15 cellular contexts compared by ENCODE assay signal in the genomic region with DNA sequence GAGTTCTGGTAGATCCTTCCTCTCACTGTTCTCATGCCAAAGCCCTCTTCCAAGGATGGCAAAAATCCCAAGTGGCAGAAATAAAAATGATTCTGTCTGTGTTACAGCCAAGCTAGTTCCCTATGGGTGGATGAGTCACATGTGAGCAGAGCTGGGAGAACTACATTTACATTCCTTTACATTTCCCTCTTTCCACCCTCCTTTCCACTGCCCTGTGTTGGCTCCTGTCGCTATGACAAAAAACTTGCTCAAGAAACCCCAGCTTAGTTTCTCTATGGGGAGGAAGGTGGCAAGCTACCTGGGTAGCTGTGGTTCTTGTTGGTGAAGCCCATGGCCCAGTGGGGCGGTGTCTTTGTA. TPM values are rescaled to one million over a fixed set of nuclear protein-coding genes. Genes with fewer than 3 reads are reported as not detected.
DNase-seq lines count a peak whose midpoint lies in the region; FAIRE-seq and TF ChIP-seq lines count a peak whose summit lies in the region.
"Had no signal": no experiment of that assay in that cellular context is flagged by ENCODE, and none has a peak within 500 bp of the region (broad histone marks: within the 10 kb centered on the region; RNA-seq: fewer than 3 reads in every experiment).

No MANE protein-coding gene starts in this region.

- H4K91ac ChIP-seq in neuronal stem cell (ENCODE audit: low read depth, low read length, poor library complexity): no peak overlapping the region

- no peaks in the 10 kb centered on the region for H3K36me3 ChIP-seq in esophagus squamous epithelium
- H3K36me3 ChIP-seq in neuronal stem cell (replicated peaks in 1 of 2; ENCODE audit: control insufficient read depth in 2 of 2, insufficient read depth in 2 of 2, low read length in 2 of 2): no peaks in the 10 kb centered on the region
- no peaks in the 10 kb centered on the region for H3K36me3 ChIP-seq in transverse colon

- peak overlapping the region; percentile 53 to 71 (median 59) for H3K27ac ChIP-seq in esophagus squamous epithelium
- H3K27ac ChIP-seq in neuronal stem cell (replicated peaks; ENCODE audit: low read length): no peak overlapping the region
- H3K27ac ChIP-seq in transverse colon: no peak overlapping the region

- H3K4me1 ChIP-seq in esophagus squamous epithelium: peaks cover 4 to 17% (median 5%) of the 10 kb centered on the region in 3 donors
- H3K4me1 ChIP-seq in neuronal stem cell (ENCODE audit: control insufficient read depth in 2 of 2, insufficient read depth in 1 of 2, low read depth in 1 of 2, low read length in 2 of 2): no peaks in the 10 kb centered on the region
- H3K4me1 ChIP-seq in transverse colon: peaks cover 0 to 5% (median 0%) of the 10 kb centered on the region in 4 donors

- no peak overlapping the region for H3K18ac ChIP-seq in neuronal stem cell (ENCODE audit: low read length)

- TF ChIP-seq POLR2A in esophagus squamous epithelium (IDR thresholded peaks at IDR 0.05) (no peak), transverse colon (IDR thresholded peaks at IDR 0.05) (no peak)

- no peak overlapping the region for H2BK120ac ChIP-seq in neuronal stem cell (ENCODE audit: low read depth, low read length)

- no peaks in the 10 kb centered on the region for H3K79me1 ChIP-seq in neuronal stem cell (ENCODE audit: low read depth, low read length)

- no peak overlapping the region for H3K9ac ChIP-seq in neuronal stem cell (ENCODE audit: low read depth, low read length, poor library complexity)

- intact Hi-C loops in esophagus squamous epithelium (cut with DNase I): no loop called here
- intact Hi-C loops in transverse colon (cut with DNase I; ENCODE audit: low total_unique reads): no loop called here

- H3K27me3 ChIP-seq in esophagus squamous epithelium (no peaks in the 10 kb centered on the region), neuronal stem cell (ENCODE audit: control insufficient read depth in 3 of 3, insufficient read depth in 3 of 3, low read depth in 1 of 3, low read length in 3 of 3) (peaks cover 0 to 20% (median 0%) of the 10 kb centered on the region in 3 experiments), transverse colon (no peaks in the 10 kb centered on the region)

- H4K8ac ChIP-seq in neuronal stem cell (ENCODE audit: low read depth, low read length): no peak overlapping the region

- H2BK5ac ChIP-seq in neuronal stem cell (ENCODE audit: low read length): no peak overlapping the region

- no peak overlapping the region for H3K23ac ChIP-seq in neuronal stem cell (ENCODE audit: low read depth, low read length, poor library complexity)

- DNase-seq in GM03348 (ENCODE audit: low spot score): peak; percentile 62
- peak; percentile 25 for DNase-seq in RKO (ENCODE audit: low spot score)
- no peak for DNase-seq in esophagus squamous epithelium (lab: John Stamatoyannopoulos, UW)
- no peak for DNase-seq in neuronal stem cell (ENCODE audit: low spot score)
- DNase-seq in transverse colon: no peak
- no peak for DNase-seq in GM19239 (ENCODE audit: insufficient read length, low spot score)
- no peak for DNase-seq in HuH-7.5 (ENCODE audit: low spot score)
- DNase-seq in SHP77 (lab: John Stamatoyannopoulos, UW): no peak
- DNase-seq: activated naive CD8-positive, alpha-beta T cell treated with anti-CD3 and anti-CD28 coated beads, Interleukin-2, amount 10 ng/mL, durations not matched to agents 7 days and 5 days; COR-L47; effector CD4-positive, alpha-beta T cell; naive thymus-derived CD8-positive, alpha-beta T cell; NCI-H1694 had no signal

- no peak overlapping the region for H2BK15ac ChIP-seq in neuronal stem cell (ENCODE audit: low read length)

- H2AK5ac ChIP-seq in neuronal stem cell (ENCODE audit: low read depth, low read length): no peak overlapping the region

- no peaks in the 10 kb centered on the region for H3K9me3 ChIP-seq in esophagus squamous epithelium
- no peaks in the 10 kb centered on the region for H3K9me3 ChIP-seq in neuronal stem cell (replicated peaks in 1 of 2; ENCODE audit: control insufficient read depth in 2 of 2, insufficient read depth in 1 of 2, low read depth in 1 of 2, low read length in 2 of 2)
- no peaks in the 10 kb centered on the region for H3K9me3 ChIP-seq in transverse colon

- H3K14ac ChIP-seq in neuronal stem cell (ENCODE audit: low read length): no peak overlapping the region

- H3K4me3 ChIP-seq in esophagus squamous epithelium: no peak overlapping the region
- no peak overlapping the region for H3K4me3 ChIP-seq in neuronal stem cell (ENCODE audit: low read length in 2 of 2)
- H3K4me3 ChIP-seq in transverse colon: no peak overlapping the region
- H3K4me3 ChIP-seq: skin epidermis had no signal

- no peak for FAIRE-seq in GM19239 (lab: Jason Lieb, UNC)
- FAIRE-seq: islet of Langerhans had no signal

- peak overlapping the region; percentile 68 for H2AFZ ChIP-seq in neuronal stem cell (ENCODE audit: low read length)

- no peak overlapping the region for H3K4ac ChIP-seq in neuronal stem cell (ENCODE audit: low read length)

- no peak for TF ChIP-seq CTCF in esophagus squamous epithelium (IDR thresholded peaks at IDR 0.05)
- TF ChIP-seq CTCF in transverse colon (IDR thresholded peaks at IDR 0.05): no peak

- in situ Hi-C loops in transverse colon (cut with MboI; ENCODE audit: low pct_ligation_motif_present in 1 of 4, low pct_unique_long_range_greater_than_20kb in 1 of 4, low sequenced_read_pairs in 3 of 4): no loop called here

- whole genome bisulfite sequencing in esophagus squamous epithelium, 2 donors: 16 to 38% methylated on average over 2 of the region's 2 CpGs
- WGBS in neuronal stem cell (ENCODE audit: extremely low coverage in 2 of 2, insufficient read length in 2 of 2, insufficient replicate concordance in 1 of 2), 2 donors: no CpG with 5 or more reads among the region's 2 CpGs
- WGBS in transverse colon (ENCODE audit: low coverage in 1 of 2), 2 donors: 76 to 80% methylated on average over 1 to 2 of the region's 2 CpGs

- H2BK12ac ChIP-seq in neuronal stem cell (ENCODE audit: low read length): no peak overlapping the region

- no peak for TF ChIP-seq EP300 in transverse colon (IDR thresholded peaks at IDR 0.05; ENCODE audit: low read depth)

- no peak overlapping the region for H3K4me2 ChIP-seq in neuronal stem cell (ENCODE audit: insufficient read depth, low read length, poor library complexity, severe bottlenecking)

RNA-seq across cellular contexts. Expression of gene DDB2, which starts 10.2 kb away (rescaled TPM):
- total RNA-seq in esophagus squamous epithelium (10 to 100 TPM; 25.7 to 65.8 (median 43.5) TPM), transverse colon (10 to 100 TPM in 3 of 4 donors, 1 to 10 TPM in 1; 8.6 to 45.4 (median 28.6) TPM)
- polyA plus RNA-seq in neuronal stem cell (2013, experiment 1 of 2): 96.5 TPM
- polyA plus RNA-seq in neuronal stem cell (2013, experiment 2 of 2): 91.1 TPM

RNA-seq across cellular contexts. Expression of gene PACSIN3, which starts 18.4 kb away (rescaled TPM):
- total RNA-seq in esophagus squamous epithelium (10 to 100 TPM; 55.9 to 95.7 (median 65.0) TPM), transverse colon (10 to 100 TPM in 2 of 4 donors, 1 to 10 TPM in 2; 1.2 to 13.9 (median 9.8) TPM)
- polyA plus RNA-seq in neuronal stem cell (2013, experiment 1 of 2): 5.1 TPM
- 5.5 TPM for polyA plus RNA-seq in neuronal stem cell (2013, experiment 2 of 2)

RNA-seq across cellular contexts. Expression of gene ARFGAP2, which starts 27.9 kb away (rescaled TPM):
- total RNA-seq in esophagus squamous epithelium: 100 to 1,000 TPM in 3 of 4 donors, 10 to 100 TPM in 1; 95.3 to 171 (median 119) TPM
- polyA plus RNA-seq in neuronal stem cell (2013, experiment 1 of 2): 43.5 TPM
- 44.2 TPM for polyA plus RNA-seq in neuronal stem cell (2013, experiment 2 of 2)
- 100 to 1,000 TPM; 123 to 213 (median 132) TPM for total RNA-seq in transverse colon

RNA-seq across cellular contexts. Expression of gene ACP2, which starts 44.0 kb away (rescaled TPM):
- 10 to 100 TPM; 20.4 to 38.0 (median 26.5) TPM for total RNA-seq in esophagus squamous epithelium
- polyA plus RNA-seq in neuronal stem cell (2013, experiment 1 of 2): 14.9 TPM
- 16.5 TPM for polyA plus RNA-seq in neuronal stem cell (2013, experiment 2 of 2)
- 100 to 1,000 TPM in 1 of 4 donors, 10 to 100 TPM in 3; 66.3 to 120 (median 88.9) TPM for total RNA-seq in transverse colon

RNA-seq across cellular contexts. Expression of gene NR1H3, which starts 53.2 kb away (rescaled TPM):
- total RNA-seq in esophagus squamous epithelium (10 to 100 TPM in 2 of 4 donors, 1 to 10 TPM in 2; 2.4 to 24.8 (median 12.5) TPM), transverse colon (100 to 1,000 TPM in 3 of 4 donors, 10 to 100 TPM in 1; 28.7 to 124 (median 113) TPM)
- polyA plus RNA-seq in neuronal stem cell (2013, experiment 1 of 2): 13.8 TPM
- 13.5 TPM for polyA plus RNA-seq in neuronal stem cell (2013, experiment 2 of 2)

Comparison
In these comparisons a context has a peak if more than half of its experiments do, and no peak if none do; other contexts are left out.
1. DNase-seq: peak in GM03348 (single experiment) and RKO (single experiment); none in esophagus squamous epithelium (single experiment), neuronal stem cell (single experiment), transverse colon (single experiment), GM19239 (single experiment), HuH-7.5 (single experiment) and SHP77 (0 of 2).
2. H3K27ac ChIP-seq: peak in esophagus squamous epithelium (4 of 4); none in neuronal stem cell (single experiment) and transverse colon (0 of 4).